ENCODE assay signal across 25 cellular contexts in the genomic region with DNA sequence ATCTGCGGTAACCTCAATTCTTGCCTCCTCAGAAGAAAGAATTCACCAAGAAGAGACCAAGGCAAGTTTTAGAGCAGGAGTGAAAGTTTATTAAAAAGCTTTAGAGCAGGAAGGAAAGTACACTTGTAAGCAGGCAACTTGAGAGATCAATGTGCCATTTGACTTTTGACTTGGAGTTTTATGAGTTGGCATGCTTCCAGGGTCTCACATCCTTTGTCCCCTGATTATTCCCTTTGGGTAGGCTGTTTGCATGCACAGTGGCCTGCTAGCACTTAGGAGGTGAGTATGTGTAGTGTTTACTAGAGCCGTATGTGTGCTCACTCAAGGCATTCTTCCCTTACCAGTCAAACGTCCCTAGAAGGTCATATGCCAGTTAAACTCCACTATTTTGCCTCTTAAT.
"Had no signal": no experiment of that assay in that cellular context is flagged by ENCODE, and none has a peak within 500 bp of the region (broad histone marks: within the 10 kb centered on the region; RNA-seq: fewer than 3 reads in every experiment).

No MANE protein-coding gene starts in this region.

- H3K36me3 Mint-ChIP-seq: stimulated activated effector memory CD8-positive, alpha-beta T cell treated with anti-CD3 and anti-CD28 coated beads, Interleukin-12 subunit alpha, Interleukin-12 subunit beta, amount 100 ng/mL, for 72 hours had no signal

- H3K27me3 Mint-ChIP-seq: type B pancreatic cell had no signal

- H3K4me1 ChIP-seq: esophagus muscularis mucosa, foreskin keratinocyte, lower lobe of right lung, right lobe of liver, thyroid gland had no signal

- H3K36me3 ChIP-seq: esophagus muscularis mucosa, lower lobe of right lung, ovary, right lobe of liver, stomach, thyroid gland had no signal

- H3K4me3 Mint-ChIP-seq: endodermal cell; immature natural killer cell; naive thymus-derived CD8-positive, alpha-beta T cell; stimulated activated effector memory CD8-positive, alpha-beta T cell treated with anti-CD3 and anti-CD28 coated beads, Interleukin-12 subunit alpha, Interleukin-12 subunit beta, amount 100 ng/mL, for 72 hours; type B pancreatic cell had no signal

- FAIRE-seq: colon had no signal

- H3K27ac Mint-ChIP-seq: endodermal cell; immature natural killer cell; naive thymus-derived CD8-positive, alpha-beta T cell; stimulated activated effector memory CD8-positive, alpha-beta T cell treated with anti-CD3 and anti-CD28 coated beads, Interleukin-12 subunit alpha, Interleukin-12 subunit beta, amount 100 ng/mL, for 72 hours; type B pancreatic cell had no signal

- H3K27ac ChIP-seq: esophagus muscularis mucosa, foreskin keratinocyte, lower lobe of right lung, ovary, right lobe of liver, stomach, thyroid gland had no signal

- H3K4me2 ChIP-seq: smooth muscle cell had no signal

- DNase-seq: effector CD8-positive, alpha-beta T cell; endodermal cell; foreskin keratinocyte; glutamatergic neuron; hypothalamus; immature natural killer cell; kidney glomerular epithelial cell; left ventricle myocardium superior; lower lobe of right lung; naive thymus-derived CD8-positive, alpha-beta T cell; occipital lobe; ovary; retina; right lobe of liver; stimulated activated CD4-positive, alpha-beta T cell treated with anti-CD3 and anti-CD28 coated beads, Interleukin-12 subunit alpha, Interleukin-12 subunit beta, amount 100 ng/mL, for 4 hours; stimulated activated CD4-positive, alpha-beta T cell treated with anti-CD3 and anti-CD28 coated beads, Interleukin-1b, Interleukin-23, amount 100 ng/mL, for 48 hours; stimulated activated CD4-positive, alpha-beta T cell treated with anti-CD3 and anti-CD28 coated beads, Interleukin-4, amount 100 ng/mL, for 24 hours; stimulated activated naive CD4-positive, alpha-beta T cell treated with Interleukin-2 at 50 U/mL for 16 hours; stomach; thyroid gland had no signal

- ATAC-seq: foreskin keratinocyte; left ventricle myocardium superior; lower lobe of right lung; naive thymus-derived CD8-positive, alpha-beta T cell; right lobe of liver; stimulated activated effector memory CD8-positive, alpha-beta T cell treated with anti-CD3 and anti-CD28 coated beads, Interleukin-12 subunit alpha, Interleukin-12 subunit beta, amount 100 ng/mL, for 72 hours had no signal

- H3K4me3 ChIP-seq: esophagus muscularis mucosa, lower lobe of right lung, ovary, right lobe of liver, smooth muscle cell, stomach, thyroid gland had no signal

- H3K9me3 ChIP-seq: lower lobe of right lung, right lobe of liver, thyroid gland had no signal

- H3K4me1 Mint-ChIP-seq: immature natural killer cell; naive thymus-derived CD8-positive, alpha-beta T cell; stimulated activated effector memory CD8-positive, alpha-beta T cell treated with anti-CD3 and anti-CD28 coated beads, Interleukin-12 subunit alpha, Interleukin-12 subunit beta, amount 100 ng/mL, for 72 hours had no signal

- H3K27me3 ChIP-seq: esophagus muscularis mucosa, ovary, right lobe of liver, stomach, thyroid gland had no signal
